In the genomic region with DNA sequence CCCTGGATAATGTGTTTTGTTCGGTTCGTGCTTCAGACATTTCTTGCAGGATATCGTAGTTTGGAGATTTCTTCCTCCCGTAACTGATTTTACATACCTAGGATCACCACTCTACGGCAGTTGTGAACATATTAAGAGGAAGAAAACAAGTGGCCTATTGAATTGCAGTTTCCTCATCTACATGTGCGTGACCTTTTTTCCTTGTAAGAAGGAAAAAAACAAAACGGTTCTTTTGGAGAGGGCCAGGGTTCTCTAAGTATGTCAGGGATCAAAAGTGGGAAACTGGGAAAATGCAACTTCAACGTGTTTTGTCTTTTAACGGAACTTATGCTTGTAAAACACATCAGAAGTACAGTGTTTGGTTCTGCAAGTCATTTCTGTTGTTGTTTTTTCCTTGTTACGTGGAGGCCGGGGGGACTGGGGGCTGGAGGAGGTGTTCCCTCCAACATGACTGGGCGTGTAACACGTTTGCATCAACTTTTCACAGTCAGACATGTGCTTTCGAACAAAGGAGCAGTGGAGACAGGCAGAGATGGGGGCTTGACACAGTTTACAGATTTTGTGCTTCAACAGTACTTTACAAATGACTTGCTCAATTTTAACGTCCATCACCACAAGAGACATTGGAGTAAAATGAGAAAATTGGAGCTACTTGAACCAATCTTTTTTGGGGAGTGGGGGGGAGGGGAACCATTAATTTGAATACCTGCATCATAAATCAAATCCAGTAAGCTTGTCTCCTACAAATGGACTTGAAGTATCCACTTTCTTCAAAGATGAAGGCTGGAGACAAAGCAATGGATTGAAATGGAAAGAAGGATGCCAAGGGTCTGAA, we compare ENCODE assay signal across 1 cellular context.
TF ChIP-seq lines count a peak whose summit lies in the region.

No MANE protein-coding gene starts in this region.

TF ChIP-seq in endothelial cell of umbilical vein, 7 proteins besides CTCF, POLR2A, EP300 and RAD21 (continued from another document):
- TF ChIP-seq, protein P1, sequence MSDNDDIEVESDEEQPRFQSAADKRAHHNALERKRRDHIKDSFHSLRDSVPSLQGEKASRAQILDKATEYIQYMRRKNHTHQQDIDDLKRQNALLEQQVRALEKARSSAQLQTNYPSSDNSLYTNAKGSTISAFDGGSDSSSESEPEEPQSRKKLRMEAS (IDR thresholded peaks at IDR 0.05; ENCODE audit: insufficient read depth, insufficient read length) = peak; percentile 81
- no peak for TF ChIP-seq EZH2 (IDR thresholded peaks at IDR 0.05; ENCODE audit: borderline replicate concordance, low read depth, low read length, severe bottlenecking)
TF ChIP-seq in endothelial cell of umbilical vein: peak in this region for 3.
